Comparison of ENCODE assay signal across 1 cellular context in genomic region chr6:166940643-166941068, GRCh38.
TF ChIP-seq lines count a peak whose summit lies in the region.

No MANE protein-coding gene starts in this region.

TF ChIP-seq in K562, 482 proteins besides CTCF, POLR2A, EP300 and RAD21 (continued from another document and continues in another):
- TF ChIP-seq ZNF77 (CRISPR knock-in tag; IDR thresholded peaks at IDR 0.05) (no peak), E2F5 (CRISPR knock-in tag; IDR thresholded peaks at IDR 0.05) (peak; percentile 72; the same call in 1 of the 2 replicates), TCF7L2 (IDR thresholded peaks at IDR 0.05; ENCODE audit: low read depth, low read length) (no peak), ZFP30 (CRISPR knock-in tag; IDR thresholded peaks at IDR 0.05; ENCODE audit: borderline replicate concordance) (no peak), SRSF9 (IDR thresholded peaks at IDR 0.05; ENCODE audit: borderline replicate concordance, low read depth, low read length) (no peak), RBFOX2 (IDR thresholded peaks at IDR 0.05; ENCODE audit: low read depth, low read length) (0 out of 2 replicates have a peak, but pooled peaks have one; percentile 29), RNF219 (CRISPR knock-in tag; IDR thresholded peaks at IDR 0.05) (no peak), KDM1A (IDR thresholded peaks at IDR 0.05) (no peak), ZBTB43 (CRISPR knock-in tag; IDR thresholded peaks at IDR 0.05) (no peak), SMAD4 (CRISPR knock-in tag; conservative IDR thresholded peaks at IDR 0.05) (peak; percentile 74), ID3 (CRISPR knock-in tag; IDR thresholded peaks at IDR 0.05) (no peak), ID3 (tag; IDR thresholded peaks at IDR 0.05) (0 out of 2 replicates have a peak, but pooled peaks have one; percentile 29), THRA (IDR thresholded peaks at IDR 0.05) (no peak), ZBTB7A (IDR thresholded peaks at IDR 0.05; ENCODE audit: borderline replicate concordance, control insufficient read depth, low read depth, low read length) (0 out of 2 replicates have a peak, but pooled peaks have one; percentile 30), MAFG (tag; conservative IDR thresholded peaks at IDR 0.05) (peak; percentile 81), TBL1XR1 (IDR thresholded peaks at IDR 0.05; ENCODE audit: low read length in 2 of 2) (no peak), C11orf30 (IDR thresholded peaks at IDR 0.05; ENCODE audit: low read depth) (peak; percentile 82), THAP12 (CRISPR knock-in tag; IDR thresholded peaks at IDR 0.05) (no peak), USF1 (CRISPR knock-in tag; IDR thresholded peaks at IDR 0.05) (peak; percentile 50), LARP7 (IDR thresholded peaks at IDR 0.05) (no peak), FOXJ3 (CRISPR knock-in tag; IDR thresholded peaks at IDR 0.05) (no peak), MTA1 (IDR thresholded peaks at IDR 0.05; ENCODE audit: borderline replicate concordance) (peak; percentile 59; the same call in 1 of the 2 replicates), ZNF644 (tag; IDR thresholded peaks at IDR 0.05; ENCODE audit: low read depth) (no peak), TSC22D4 (tag; IDR thresholded peaks at IDR 0.05) (no peak), VEZF1 (CRISPR knock-in tag; IDR thresholded peaks at IDR 0.05) (peak; percentile 7; the same call in 1 of the 2 replicates), ETV5 (CRISPR knock-in tag; IDR thresholded peaks at IDR 0.05; ENCODE audit: low read depth) (0 out of 2 replicates have a peak, but pooled peaks have one; percentile 42), TFAP4 (CRISPR knock-in tag; IDR thresholded peaks at IDR 0.05; ENCODE audit: borderline replicate concordance) (no peak), ZKSCAN8 (CRISPR knock-in tag; IDR thresholded peaks at IDR 0.05) (no peak), CGGBP1 (CRISPR knock-in tag; IDR thresholded peaks at IDR 0.05) (no peak), ZNF589 (CRISPR knock-in tag; IDR thresholded peaks at IDR 0.05; ENCODE audit: low read depth) (no peak; the same call in 1 of the 2 replicates), ZNF217 (CRISPR knock-in tag; IDR thresholded peaks at IDR 0.05) (no peak), HDAC8 (tag; IDR thresholded peaks at IDR 0.05) (no peak), YY1 (IDR thresholded peaks at IDR 0.05; ENCODE audit: borderline replicate concordance in 1 of 3, control insufficient read depth in 1 of 3, extremely low read depth in 1 of 3, insufficient read depth in 3 of 3, insufficient read length in 1 of 3, insufficient replicate concordance in 2 of 3, low read depth in 1 of 3, low read length in 2 of 3) (peak in 1 of 3 experiments; percentile 7), HSF4 (CRISPR knock-in tag; IDR thresholded peaks at IDR 0.05; ENCODE audit: borderline replicate concordance) (no peak), HINFP (tag; conservative IDR thresholded peaks at IDR 0.05; ENCODE audit: low read depth) (no peak), FOXK1 (CRISPR knock-in tag; IDR thresholded peaks at IDR 0.05; ENCODE audit: borderline replicate concordance) (0 out of 2 replicates have a peak, but pooled peaks have one; percentile 43), MLLT1 (IDR thresholded peaks at IDR 0.05) (no peak), ZNF639 (CRISPR knock-in tag; conservative IDR thresholded peaks at IDR 0.05 in 1 of 2, IDR thresholded peaks at IDR 0.05 in 1 of 2) (no peak), ZC3H11A (IDR thresholded peaks at IDR 0.05; ENCODE audit: low read depth, low read length) (no peak), U2AF2 (optimal IDR thresholded peaks at IDR 0.05; ENCODE audit: low read depth, low read length) (no peak), ZNF830 (CRISPR knock-in tag; IDR thresholded peaks at IDR 0.05) (no peak)
